ENCODE assay signal across 9 cellular contexts in genomic region chr4:103012085-103012484, GRCh38. TPM values are rescaled to one million over a fixed set of nuclear protein-coding genes. Genes with fewer than 3 reads are reported as not detected.
DNase-seq lines count a peak whose midpoint lies in the region; ATAC-seq and TF ChIP-seq lines count a peak whose summit lies in the region.
"Had no signal": no experiment of that assay in that cellular context is flagged by ENCODE, and none has a peak within 500 bp of the region (broad histone marks: within the 10 kb centered on the region; RNA-seq: fewer than 3 reads in every experiment).

No MANE protein-coding gene starts in this region.

- DNase-seq in LoVo (ENCODE audit: low spot score) = peak; percentile 56
- DNase-seq in caudate nucleus (lab: John Stamatoyannopoulos, UW) = no peak
- peak; percentile 63 for DNase-seq in kidney tubule cell (ENCODE audit: low spot score)
- DNase-seq in testis = no peak
- no peak for DNase-seq in amniotic stem cell (lab: John Stamatoyannopoulos, UW)
- DNase-seq in osteoblast (ENCODE audit: insufficient read length, low spot score, missing footprints) = no peak
- DNase-seq in NCI-H345 (lab: John Stamatoyannopoulos, UW) = no peak
- DNase-seq: NCI-H510A treated with DMSO at 0.1 percent for 48 hours had no signal

- ATAC-seq in HG03439 (IDR thresholded peaks at IDR 0.05; ENCODE audit: unreplicated experiment) = no peak

- H3K79me2 ChIP-seq in osteoblast (ENCODE audit: insufficient read depth, low read length) = no peaks in the 10 kb centered on the region

- no peak for TF ChIP-seq POLR2A in testis (IDR thresholded peaks at IDR 0.05)

- intact Hi-C loops in testis (cut with DNase I; ENCODE audit: low total_unique reads) = loop anchor here (10.0 kb wide), 1 partner anchor 387 kb away; no protein-coding TSS in a partner anchor

- TF ChIP-seq CTCF in testis (IDR thresholded peaks at IDR 0.05) (no peak), osteoblast (IDR thresholded peaks at IDR 0.05; ENCODE audit: extremely low read depth, low read depth, low read length) (no peak)

- H3K4me2 ChIP-seq in osteoblast (ENCODE audit: insufficient read depth, low read length) = no peak overlapping the region

- no peak overlapping the region for H2AFZ ChIP-seq in osteoblast (ENCODE audit: low read length)

- peak overlapping the region; percentile 85 for H3K27ac ChIP-seq in caudate nucleus (ENCODE audit: low read depth, low read length)
- H3K27ac ChIP-seq in testis = peak overlapping the region; percentile 46 to 73
- H3K27ac ChIP-seq in osteoblast (ENCODE audit: low read depth, low read length) = no peak overlapping the region

- H3K4me3 ChIP-seq in testis (no peak overlapping the region), osteoblast (ENCODE audit: insufficient read depth, low read length) (no peak overlapping the region)

- 33 to 48% methylated on average over 1 of the region's 1 CpG for whole genome bisulfite sequencing in testis, 2 donors

- H3K27me3 ChIP-seq in testis (no peaks in the 10 kb centered on the region), osteoblast (ENCODE audit: insufficient read depth, low read length) (no peaks in the 10 kb centered on the region)

- no peaks in the 10 kb centered on the region for H4K20me1 ChIP-seq in osteoblast (ENCODE audit: insufficient read depth, low read length)

- no peaks in the 10 kb centered on the region for H3K9me3 ChIP-seq in testis
- no peaks in the 10 kb centered on the region for H3K9me3 ChIP-seq in osteoblast (ENCODE audit: low read depth, low read length)

- H3K4me1 ChIP-seq in testis (peaks cover 22% of the 10 kb centered on the region), osteoblast (ENCODE audit: insufficient read depth, low read length) (peaks cover 14% of the 10 kb centered on the region)

- H3K36me3 ChIP-seq in testis (ENCODE audit: low read depth, missing control alignments) (no peaks in the 10 kb centered on the region), osteoblast (ENCODE audit: insufficient read depth, low read length) (no peaks in the 10 kb centered on the region)

RNA-seq across cellular contexts. Expression of gene SLC9B1, which starts 7.4 kb away (rescaled TPM):
- 10 to 100 TPM; 23.4 to 27.2 TPM for total RNA-seq in testis
- 108 TPM for polyA plus RNA-seq in testis (ENCODE audit: insufficient read depth, low read depth, low replicate concordance)
- 0.29 and 0.72 TPM in 2 replicates for total RNA-seq in osteoblast

Comparison
In these comparisons a context has a peak if more than half of its experiments do, and no peak if none do; other contexts are left out.
1. DNase-seq: peak in LoVo (single experiment) and kidney tubule cell (single experiment); none in caudate nucleus (0 of 61), testis (single experiment), amniotic stem cell (single experiment), osteoblast (single experiment) and NCI-H345 (single experiment).
2. RNA of gene SLC9B1, which starts 7.4 kb away (total RNA-seq): 23.4 to 27.2 TPM in testis; 0.29 to 0.72 TPM in osteoblast; every median in the first group is over 10 times any median in the second.